10 cellular contexts compared by ENCODE assay signal in the genomic region with DNA sequence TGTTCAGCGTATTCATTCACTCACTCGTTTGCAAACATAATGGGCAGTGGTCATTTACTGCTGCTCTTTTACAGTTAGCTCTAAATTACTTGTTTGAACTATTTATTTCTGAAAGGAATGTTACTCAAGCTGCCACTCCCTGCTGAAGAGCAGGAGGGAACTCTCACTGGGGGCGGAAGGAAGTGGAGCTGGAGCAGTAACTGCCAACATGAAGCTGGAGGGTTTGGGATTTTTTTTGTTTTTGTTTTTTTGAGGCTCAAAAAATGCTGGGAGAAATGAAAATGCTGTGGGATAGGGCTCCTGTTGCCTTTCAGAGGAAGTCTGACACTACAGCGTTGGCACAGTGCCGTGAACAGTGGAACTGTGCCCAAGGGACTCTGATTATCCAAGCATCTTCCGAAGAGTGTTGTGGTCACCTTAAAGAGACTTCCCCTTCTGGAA. TPM values are rescaled to one million over a fixed set of nuclear protein-coding genes. Genes with fewer than 3 reads are reported as not detected.
DNase-seq lines count a peak whose midpoint lies in the region; ATAC-seq and TF ChIP-seq lines count a peak whose summit lies in the region.
"Had no signal": no experiment of that assay in that cellular context is flagged by ENCODE, and none has a peak within 500 bp of the region (broad histone marks: within the 10 kb centered on the region; RNA-seq: fewer than 3 reads in every experiment).

No MANE protein-coding gene starts in this region.

- H3K4me1 Mint-ChIP-seq in MCF 10A (ENCODE audit: insufficient read depth, unreplicated experiment): peaks cover 8% of the 10 kb centered on the region
- peaks cover 24% of the 10 kb centered on the region for H3K4me1 Mint-ChIP-seq in stimulated activated naive CD8-positive, alpha-beta T cell treated with anti-CD3 and anti-CD28 coated beads, Interleukin-15, amount 100 ng/mL, for 72 hours
- H3K4me1 Mint-ChIP-seq: neural progenitor cell had no signal

- H3K36me3 Mint-ChIP-seq in MCF 10A (ENCODE audit: insufficient read depth, unreplicated experiment): peaks cover 47% of the 10 kb centered on the region

- peak; percentile 89 for ATAC-seq in left colon
- ATAC-seq in stimulated activated naive CD8-positive, alpha-beta T cell treated with anti-CD3 and anti-CD28 coated beads, Interleukin-15, amount 100 ng/mL, for 72 hours: no peak
- ATAC-seq: T-cell had no signal

- POLR2A ChIA-PET in MCF 10A (lab: Yijun Ruan, JAX): interaction anchor here (0.6 to 1.9 kb wide), 17 partner anchors 9 to 303 kb away, joined by 3 to 10 read pairs (median 4); a partner anchor contains a TSS

- intact Hi-C loops in MCF 10A (cut with micrococcal nuclease) (no loop called here), left colon (cut with DNase I, micrococcal nuclease) (no loop called here)

- peak overlapping the region; percentile 95 for H3K27ac Mint-ChIP-seq in MCF 10A (ENCODE audit: low read depth, unreplicated experiment)
- H3K27ac Mint-ChIP-seq in stimulated activated naive CD8-positive, alpha-beta T cell treated with anti-CD3 and anti-CD28 coated beads, Interleukin-15, amount 100 ng/mL, for 72 hours: peak overlapping the region; percentile 19 to 33
- H3K27ac Mint-ChIP-seq: neural progenitor cell, T-cell had no signal

- no TSS peak for BruUV-seq in MCF 10A (replicated peaks; lab: Mats Ljungman, UMichigan)

- H3K9me3 Mint-ChIP-seq in MCF 10A (ENCODE audit: unreplicated experiment): no peaks in the 10 kb centered on the region
- no peaks in the 10 kb centered on the region for H3K9me3 Mint-ChIP-seq in stimulated activated naive CD8-positive, alpha-beta T cell treated with anti-CD3 and anti-CD28 coated beads, Interleukin-15, amount 100 ng/mL, for 72 hours
- H3K9me3 Mint-ChIP-seq: neural progenitor cell, T-cell had no signal

- H3K27me3 Mint-ChIP-seq in MCF 10A (ENCODE audit: insufficient read depth, unreplicated experiment): no peaks in the 10 kb centered on the region
- H3K27me3 Mint-ChIP-seq in stimulated activated naive CD8-positive, alpha-beta T cell treated with anti-CD3 and anti-CD28 coated beads, Interleukin-15, amount 100 ng/mL, for 72 hours: no peaks in the 10 kb centered on the region
- H3K27me3 Mint-ChIP-seq: T-cell had no signal

- H3K4me3 Mint-ChIP-seq in MCF 10A (ENCODE audit: unreplicated experiment): peak overlapping the region; percentile 57
- H3K4me3 Mint-ChIP-seq in stimulated activated naive CD8-positive, alpha-beta T cell treated with anti-CD3 and anti-CD28 coated beads, Interleukin-15, amount 100 ng/mL, for 72 hours: no peak overlapping the region
- H3K4me3 Mint-ChIP-seq: neural progenitor cell, T-cell had no signal

- TF ChIP-seq CTCF in MCF 10A (IDR thresholded peaks at IDR 0.05; ENCODE audit: unreplicated experiment): no peak

- CTCF ChIA-PET in MCF 10A (lab: Yijun Ruan, JAX): interaction anchor here (1.0 to 1.2 kb wide), 2 partner anchors 28 to 30 kb away, joined by 3 to 6 read pairs; no protein-coding TSS in a partner anchor

- DNase-seq in Kasumi-1 (lab: John Stamatoyannopoulos, UW) (peak; percentile 21 to 24), MCF 10A (ENCODE audit: unreplicated experiment) (peak; percentile 72), left colon (peak; percentile 55 to 69), NCI-H510A treated with DMSO at 0.1 percent for 48 hours (lab: John Stamatoyannopoulos, UW) (no peak), RPMI8226 (no peak), NCI-H82 (lab: John Stamatoyannopoulos, UW) (no peak)
- DNase-seq in stimulated activated naive CD8-positive, alpha-beta T cell treated with anti-CD3 and anti-CD28 coated beads, Interleukin-15, amount 100 ng/mL, for 72 hours: no peak
- DNase-seq in activated CD4-positive, CD25-positive, alpha-beta regulatory T cell (lab: John Stamatoyannopoulos, UW): no peak
- DNase-seq: T-cell had no signal

RNA-seq across cellular contexts. Expression of a gene that starts 44.1 kb away (rescaled TPM):
- total RNA-seq in MCF 10A (2022) (27.0 and 38.5 TPM in 2 replicates), left colon (10 to 100 TPM; 28.7 to 36.5 TPM)

Comparison
In these comparisons a context has a peak if more than half of its experiments do, and no peak if none do; other contexts are left out.
1. DNase-seq: peak in Kasumi-1 (2 of 2), MCF 10A (single experiment) and left colon (2 of 2); none in stimulated activated naive CD8-positive, alpha-beta T cell treated with anti-CD3 and anti-CD28 coated beads, Interleukin-15, amount 100 ng/mL, for 72 hours (0 of 2), NCI-H510A treated with DMSO at 0.1 percent for 48 hours (single experiment), RPMI8226 (single experiment), NCI-H82 (single experiment) and activated CD4-positive, CD25-positive, alpha-beta regulatory T cell (0 of 4).